Comparison of ENCODE assay signal across 8 cellular contexts in the genomic region with DNA sequence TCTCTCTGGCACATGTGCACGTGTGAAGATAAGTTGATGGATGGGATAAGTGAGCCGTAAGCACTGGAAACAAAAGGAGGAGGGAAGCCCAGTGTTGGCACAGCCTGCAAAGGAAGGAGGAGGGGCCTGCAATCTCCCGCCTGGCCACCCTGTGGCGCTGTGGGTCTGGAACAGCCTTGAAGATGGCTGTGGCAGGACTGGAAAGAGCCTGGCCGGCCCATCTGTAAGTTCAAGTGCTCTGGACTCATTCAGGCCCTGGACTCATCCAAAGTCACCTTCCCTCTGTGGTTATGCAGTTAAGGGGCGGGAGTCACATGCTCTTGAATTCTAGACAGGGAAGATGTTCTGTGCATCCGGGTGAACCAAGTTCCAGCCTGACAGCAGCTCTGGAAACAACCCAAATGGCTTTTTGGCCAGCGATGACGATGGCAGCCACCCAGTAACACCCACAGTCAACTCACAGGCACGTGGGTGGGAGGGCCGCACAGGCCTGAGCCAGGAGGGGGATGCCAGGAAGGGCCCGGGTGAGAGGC. TPM values are rescaled to one million over a fixed set of nuclear protein-coding genes. Genes with fewer than 3 reads are reported as not detected.
A peak's percentile ranks its signal among the peaks of the same experiment; 100 is the strongest.
DNase-seq lines count a peak whose midpoint lies in the region; ATAC-seq and TF ChIP-seq lines count a peak whose summit lies in the region.

No MANE protein-coding gene starts in this region.

- DNase-seq in AG09319 (ENCODE audit: extremely low read depth, low read depth) (peak; percentile 31), PC-3 (peak; percentile 73), lower lobe of right lung (peak; percentile 76), upper lobe of left lung (peak; percentile 67 to 93), kidney glomerular epithelial cell (lab: John Stamatoyannopoulos, UW) (no peak)
- DNase-seq in effector CD8-positive, alpha-beta T cell (lab: John Stamatoyannopoulos, UW), result peak; percentile 3

- POLR2A ChIA-PET in PC-3 (lab: Charles Lee; ENCODE audit: unreplicated experiment), result no interaction called here

- no peaks in the 10 kb centered on the region for H3F3A ChIP-seq in PC-3 (ENCODE audit: low read length, unreplicated experiment)

- ATAC-seq in PC-3, result peak; percentile 42
- peak; percentile 67 to 82 for ATAC-seq in lower lobe of right lung
- peak; percentile 65 to 70 for ATAC-seq in upper lobe of left lung (ENCODE audit: low FRiP score in 2 of 2)
- no peak for ATAC-seq in HG03432 (IDR thresholded peaks at IDR 0.05; ENCODE audit: unreplicated experiment)

- H3K9ac ChIP-seq in PC-3 (ENCODE audit: low read length), result no peak overlapping the region

- H3K27ac ChIP-seq in PC-3 (ENCODE audit: low read length), result no peak overlapping the region
- no peak overlapping the region for H3K27ac ChIP-seq in lower lobe of right lung
- peak overlapping the region in 2 of 4 donors; percentile 24 to 69 for H3K27ac ChIP-seq in upper lobe of left lung

- no peak for TF ChIP-seq EP300 in upper lobe of left lung (IDR thresholded peaks at IDR 0.05)

- no peaks in the 10 kb centered on the region for H4K20me1 ChIP-seq in PC-3 (ENCODE audit: low read length)

- no peaks in the 10 kb centered on the region for H3K9me2 ChIP-seq in PC-3 (replicated peaks; ENCODE audit: low read length)

- H3K9me3 ChIP-seq in PC-3 (ENCODE audit: low read length) (no peaks in the 10 kb centered on the region), lower lobe of right lung (peaks cover 20% of the 10 kb centered on the region), upper lobe of left lung (peaks cover under 1 to 13% (median 12%) of the 10 kb centered on the region in 4 donors)

- H3K4me2 ChIP-seq in PC-3 (ENCODE audit: low read length), result no peak overlapping the region

- CTCF ChIA-PET in PC-3 (lab: Charles Lee), result no interaction called here

- no TSS peak for BruUV-seq in PC-3 (replicated peaks; lab: Mats Ljungman, UMichigan)

- H3K4me1 ChIP-seq in PC-3 (ENCODE audit: insufficient read depth, low read length) (no peaks in the 10 kb centered on the region), lower lobe of right lung (peaks cover 17% of the 10 kb centered on the region), upper lobe of left lung (peaks cover 0 to 10% (median 0%) of the 10 kb centered on the region in 4 donors)

- H3K27me3 ChIP-seq in PC-3 (ENCODE audit: low read length) (no peaks in the 10 kb centered on the region), lower lobe of right lung (ENCODE audit: low read depth) (no peaks in the 10 kb centered on the region), upper lobe of left lung (no peaks in the 10 kb centered on the region)

- H3K36me3 ChIP-seq in PC-3 (ENCODE audit: low read depth, low read length), result peaks cover 20% of the 10 kb centered on the region; the same call in 1 of the 2 replicates
- peaks cover 11% of the 10 kb centered on the region for H3K36me3 ChIP-seq in lower lobe of right lung
- peaks cover 0 to 3% (median 0%) of the 10 kb centered on the region in 4 donors for H3K36me3 ChIP-seq in upper lobe of left lung

- TF ChIP-seq CTCF in AG09319 (IDR thresholded peaks at IDR 0.05; ENCODE audit: low read depth, low read length), result peak; percentile 75
- peak; percentile 71 for TF ChIP-seq CTCF in GM12873 (IDR thresholded peaks at IDR 0.05; ENCODE audit: insufficient read depth, low read depth, low read length, missing control alignments)
- TF ChIP-seq CTCF in PC-3 (conservative IDR thresholded peaks at IDR 0.05; ENCODE audit: low read depth, low read length), result peak; percentile 81
- TF ChIP-seq CTCF in lower lobe of right lung (IDR thresholded peaks at IDR 0.05), result peak; percentile 71
- peak; percentile 55 to 83 (median 70) for TF ChIP-seq CTCF in upper lobe of left lung (IDR thresholded peaks at IDR 0.05)

- H2AFZ ChIP-seq in PC-3 (ENCODE audit: low read length), result no peak overlapping the region

- WGBS in upper lobe of left lung, 2 donors, result 51 to 70% methylated on average over 10 to 12 of the region's 12 CpGs

- intact Hi-C loops in PC-3 (cut with micrococcal nuclease), result no loop called here
- intact Hi-C loops in lower lobe of right lung (cut with DNase I), result no loop called here

- no peaks in the 10 kb centered on the region for H3K79me2 ChIP-seq in PC-3 (ENCODE audit: low read length)

- H3K4me3 ChIP-seq in PC-3 (ENCODE audit: low read length) (no peak overlapping the region), lower lobe of right lung (no peak overlapping the region), upper lobe of left lung (no peak overlapping the region)

- TF ChIP-seq POLR2A in upper lobe of left lung (IDR thresholded peaks at IDR 0.05), result no peak

RNA-seq across cellular contexts. Expression of a gene that starts 50.4 kb away (rescaled TPM):
- not detected in 2 replicates for total RNA-seq in PC-3 (2014; rRNA removed)
- total RNA-seq in lower lobe of right lung, result 0.71 TPM
- under 1 TPM in 2 of 6 donors, not detected in 4; 0.46 to 0.81 TPM for total RNA-seq in upper lobe of left lung
